ENCODE assay signal across 16 cellular contexts in genomic region chr7:116502201-116503096, GRCh38. TPM values are rescaled to one million over a fixed set of nuclear protein-coding genes. Genes with fewer than 3 reads are reported as not detected.
A peak's percentile ranks its signal among the peaks of the same experiment; 100 is the strongest.
DNase-seq lines count a peak whose midpoint lies in the region; ATAC-seq, FAIRE-seq and TF ChIP-seq lines count a peak whose summit lies in the region.
"Had no signal": no experiment of that assay in that cellular context is flagged by ENCODE, and none has a peak within 500 bp of the region (broad histone marks: within the 10 kb centered on the region; RNA-seq: fewer than 3 reads in every experiment).

No MANE protein-coding gene starts in this region.

- in situ Hi-C loops in Panc1 (cut with HindIII; ENCODE audit: low pct_unique_long_range_greater_than_20kb, low sequenced_read_pairs) (no loop called here), HAP-1 (cut with MboI; ENCODE audit: low sequenced_read_pairs) (no loop called here)

- no TSS peak for BruUV-seq in Panc1 (replicated peaks; lab: Mats Ljungman, UMichigan)

- H3K27ac ChIP-seq in AG04450 (ENCODE audit: low read depth, low read length): no peak overlapping the region
- H3K27ac ChIP-seq in Panc1 (ENCODE audit: low read length): peak overlapping the region; percentile 100
- H3K27ac ChIP-seq: BLaER1 treated with 17β-estradiol and CSF1 and Interleukin-3, amounts not matched to agents 10 nM and 100 nM; neutrophil had no signal

- intact Hi-C loops in Panc1 (cut with micrococcal nuclease; ENCODE audit: unreplicated experiment): no loop called here

- CTCF ChIA-PET in AG04450 (lab: Charles Lee) (interaction anchor here (0.6 to 2.4 kb wide), 7 partner anchors 21 to 330 kb away, joined by 3 to 10 read pairs (median 4); partner anchors contain the start of gene CAV1), Panc1 (lab: Charles Lee) (no interaction called here)

- TF ChIP-seq CTCF in AG04450 (IDR thresholded peaks at IDR 0.05; ENCODE audit: low read depth, low read length) (no peak), Panc1 (IDR thresholded peaks at IDR 0.05) (no peak), fibroblast of mammary gland (conservative IDR thresholded peaks at IDR 0.05; ENCODE audit: control insufficient read depth, insufficient read depth, low read depth, low read length) (no peak)

- peaks cover 44% of the 10 kb centered on the region for H3K36me3 ChIP-seq in Panc1 (ENCODE audit: control insufficient read depth, insufficient read depth, low read length)
- peaks cover 2% of the 10 kb centered on the region; the same call in 1 of the 2 replicates for H3K36me3 ChIP-seq in HAP-1 (replicated peaks)
- H3K36me3 ChIP-seq: BLaER1 treated with 17β-estradiol and CSF1 and Interleukin-3, amounts not matched to agents 10 nM and 100 nM; neutrophil had no signal

- no peak for FAIRE-seq in frontal cortex (lab: Jason Lieb, UNC)

- POLR2A ChIA-PET in AG04450 (lab: Yijun Ruan, JAX) (interaction anchor here (1.0 to 1.1 kb wide), 2 partner anchors 24 to 60 kb away, joined by 4 to 10 read pairs; no protein-coding TSS in a partner anchor), Panc1 (lab: Charles Lee) (interaction anchor here (0.5 to 0.7 kb wide), 3 partner anchors 18 to 87 kb away, joined by 3 to 4 read pairs (median 4); no protein-coding TSS in a partner anchor)

- H3K4me1 ChIP-seq in Panc1 (ENCODE audit: control insufficient read depth, insufficient read depth, low read length) (peaks cover 51% of the 10 kb centered on the region), HAP-1 (peaks cover 10% of the 10 kb centered on the region)
- H3K4me1 ChIP-seq: BLaER1 treated with 17β-estradiol and CSF1 and Interleukin-3, amounts not matched to agents 10 nM and 100 nM had no signal

- H3K27me3 ChIP-seq in AG04450 (ENCODE audit: control insufficient read depth, insufficient read depth, low read length) (no peaks in the 10 kb centered on the region), Panc1 (ENCODE audit: control insufficient read depth, insufficient read depth, low read length) (no peaks in the 10 kb centered on the region), HAP-1 (ENCODE audit: low read depth) (no peaks in the 10 kb centered on the region)
- H3K27me3 ChIP-seq: BLaER1 treated with 17β-estradiol and CSF1 and Interleukin-3, amounts not matched to agents 10 nM and 100 nM had no signal

- no peak for ATAC-seq in Panc1
- no peak for ATAC-seq in left lobe of liver
- ATAC-seq: activated naive CD8-positive, alpha-beta T cell treated with anti-CD3 and anti-CD28 coated beads, Interleukin-2, amount 50 U/mL, for 24 hours; GM23338 had no signal

- H3K4me3 ChIP-seq in AG04450 (ENCODE audit: low read depth, low read length) (peak overlapping the region; percentile 89; the same call in 1 of the 2 replicates), Panc1 (ENCODE audit: low read depth in 2 of 2, low read length in 2 of 2) (peak overlapping the region; percentile 89 to 98), fibroblast of mammary gland (ENCODE audit: control insufficient read depth, low read depth, low read length) (peak overlapping the region; percentile 91), HAP-1 (no peak overlapping the region)
- H3K4me3 ChIP-seq: BLaER1 treated with 17β-estradiol and CSF1 and Interleukin-3, amounts not matched to agents 10 nM and 100 nM; GM23338 had no signal

- no peaks in the 10 kb centered on the region for H3K9me3 ChIP-seq in AG04450 (ENCODE audit: control insufficient read depth, insufficient read depth, low read length)
- H3K9me3 ChIP-seq in Panc1 (ENCODE audit: control insufficient read depth, insufficient read depth, low read depth, low read length): no peaks in the 10 kb centered on the region
- H3K9me3 ChIP-seq in HAP-1: no peaks in the 10 kb centered on the region
- H3K9me3 ChIP-seq: neutrophil had no signal

- DNase-seq in AG04450 (ENCODE audit: low read depth, low spot score) (no peak), Panc1 (ENCODE audit: low read depth, low spot score) (no peak), fibroblast of mammary gland (ENCODE audit: low read depth) (no peak), renal cortical epithelial cell (ENCODE audit: low read depth) (peak; percentile 85), HAP-1 (ENCODE audit: low spot score in 2 of 2) (no peak), frontal cortex (ENCODE audit: low spot score in 2 of 2) (no peak), left lobe of liver (ENCODE audit: low spot score) (no peak), A172 (ENCODE audit: low spot score) (no peak)
- DNase-seq: activated naive CD8-positive, alpha-beta T cell treated with anti-CD3 and anti-CD28 coated beads, Interleukin-2, amount 50 U/mL, for 24 hours; activated T-cell treated with anti-CD3 and anti-CD28 coated beads for 4 hours; cortex of kidney; NCI-H2227 treated with DMSO at 0.1 percent for 48 hours; T-helper 1 cell had no signal

RNA-seq across cellular contexts. Expression of gene CAV2, which starts 2.9 kb away (rescaled TPM):
- 241 and 265 TPM in 2 replicates for polyA plus RNA-seq in AG04450 (2011; rRNA removed)
- polyA minus RNA-seq in AG04450 (2011; rRNA and poly(A)+ RNA removed): 173 and 190 TPM in 2 replicates
- total RNA-seq in Panc1 (2021; ENCODE audit: unreplicated experiment): 217 TPM
- polyA plus RNA-seq in Panc1 (2012; ENCODE audit: insufficient read length): 199 TPM
- total RNA-seq in renal cortical epithelial cell: 148 and 223 TPM in 2 replicates
- 25.7 TPM for total RNA-seq in frontal cortex
- 28.4 TPM for total RNA-seq in left lobe of liver
- total RNA-seq in A172 (2014; rRNA removed; shearing (Covaris generic)): 139 and 158 TPM in 2 replicates

RNA-seq across cellular contexts. Expression of gene CAV1, which starts 22.4 kb away (rescaled TPM):
- 1,209 and 1,356 TPM in 2 replicates for polyA plus RNA-seq in AG04450 (2011; rRNA removed)
- polyA minus RNA-seq in AG04450 (2011; rRNA and poly(A)+ RNA removed): 1,205 and 1,557 TPM in 2 replicates
- total RNA-seq in Panc1 (2021; ENCODE audit: unreplicated experiment) (496 TPM), renal cortical epithelial cell (217 and 552 TPM in 2 replicates), frontal cortex (17.5 TPM), left lobe of liver (9.3 TPM)
- polyA plus RNA-seq in Panc1 (2012; ENCODE audit: insufficient read length): 465 TPM
- total RNA-seq in A172 (2014; rRNA removed; shearing (Covaris generic)): 177 and 219 TPM in 2 replicates
